Comparison of ENCODE assay signal across 23 cellular contexts in genomic region chr13:37136187-37136586, GRCh38. TPM values are rescaled to one million over a fixed set of nuclear protein-coding genes. Genes with fewer than 3 reads are reported as not detected.
"Had no signal": no experiment of that assay in that cellular context is flagged by ENCODE, and none has a peak within 500 bp of the region (broad histone marks: within the 10 kb centered on the region; RNA-seq: fewer than 3 reads in every experiment).

No MANE protein-coding gene starts in this region.

- H3K9me3 Mint-ChIP-seq: activated B cell treated with CpG ODN at 0.5 μM for 24 hours; activated CD4-positive, alpha-beta T cell treated with anti-CD3 and anti-CD28 coated beads, Interleukin-2, amount 10 ng/mL, durations not matched to agents 24 days and 14 days; activated T-helper 2 cell treated with anti-CD3 and anti-CD28 coated beads, Interferon-gamma antibody, Interleukin-2, Interleukin-4, amounts not matched to agents 10 μg/mL and 5 μg/mL and 100 μg/mL, durations not matched to agents 14 hours and 24 hours and 36 hours; T-helper 1 cell treated with Interleukin-12 subunit alpha and Interleukin-12 subunit beta and Interleukin-4 antibody, amounts not matched to agents 30 μg/mL and 1 μg/mL, for 36 hours had no signal

- H3K4me3 Mint-ChIP-seq: activated B cell treated with CpG ODN at 0.5 μM for 24 hours; activated CD4-positive, alpha-beta T cell treated with anti-CD3 and anti-CD28 coated beads, Interleukin-2, amount 10 ng/mL, durations not matched to agents 24 days and 14 days; brain; endodermal cell; natural killer cell; stimulated activated naive CD8-positive, alpha-beta T cell treated with anti-CD3 and anti-CD28 coated beads, Interleukin-15, Interleukin-2, amounts not matched to agents 100 ng/mL and 50 ng/mL, for 24 hours; T-helper 1 cell treated with Interleukin-12 subunit alpha and Interleukin-12 subunit beta and Interleukin-4 antibody, amounts not matched to agents 30 μg/mL and 1 μg/mL, for 36 hours had no signal

- H3K27me3 Mint-ChIP-seq: activated B cell treated with CpG ODN at 0.5 μM for 24 hours; activated CD4-positive, alpha-beta T cell treated with anti-CD3 and anti-CD28 coated beads, Interleukin-2, amount 10 ng/mL, durations not matched to agents 24 days and 14 days; brain had no signal

- H3K36me3 Mint-ChIP-seq: brain, natural killer cell had no signal

- H3K4me3 ChIP-seq: lung, prostate gland, testis, upper lobe of right lung had no signal

- H3K27ac Mint-ChIP-seq: activated B cell treated with CpG ODN at 0.5 μM for 24 hours; activated CD4-positive, alpha-beta T cell treated with anti-CD3 and anti-CD28 coated beads, Interleukin-2, amount 10 ng/mL, durations not matched to agents 24 days and 14 days; activated T-helper 2 cell treated with anti-CD3 and anti-CD28 coated beads, Interferon-gamma antibody, Interleukin-2, Interleukin-4, amounts not matched to agents 10 μg/mL and 5 μg/mL and 100 μg/mL, durations not matched to agents 14 hours and 24 hours and 36 hours; endodermal cell; natural killer cell; stimulated activated naive CD8-positive, alpha-beta T cell treated with anti-CD3 and anti-CD28 coated beads, Interleukin-15, Interleukin-2, amounts not matched to agents 100 ng/mL and 50 ng/mL, for 24 hours; T-helper 1 cell treated with Interleukin-12 subunit alpha and Interleukin-12 subunit beta and Interleukin-4 antibody, amounts not matched to agents 30 μg/mL and 1 μg/mL, for 36 hours had no signal

- DNase-seq: activated B cell treated with CpG ODN at 0.5 μM for 24 hours; activated CD4-positive, alpha-beta T cell treated with anti-CD3 and anti-CD28 coated beads, Interleukin-2, amount 10 ng/mL, durations not matched to agents 24 days and 14 days; activated CD8-positive, alpha-beta memory T cell treated with anti-CD3 and anti-CD28 coated beads for 24 hours; activated naive CD4-positive, alpha-beta T cell treated with anti-CD3 and anti-CD28 coated beads, Interleukin-2, amount 50 U/mL, for 16 hours; activated T-cell treated with anti-CD3 and anti-CD28 coated beads for 4 hours; amniotic stem cell; endodermal cell; hippocampal formation; natural killer cell; nucleus accumbens; stimulated activated CD4-positive, alpha-beta T cell treated with anti-CD3 and anti-CD28 coated beads, Interleukin-4, amount 100 ng/mL, for 24 hours; testis; upper lobe of right lung had no signal

- ATAC-seq: natural killer cell, sciatic nerve, upper lobe of right lung had no signal

- H3K4me1 Mint-ChIP-seq: activated B cell treated with CpG ODN at 0.5 μM for 24 hours; activated CD4-positive, alpha-beta T cell treated with anti-CD3 and anti-CD28 coated beads, Interleukin-2, amount 10 ng/mL, durations not matched to agents 24 days and 14 days; natural killer cell had no signal

RNA-seq across cellular contexts. Expression of gene CSNK1A1L, which starts 30.7 kb away (rescaled TPM):
- total RNA-seq: activated B cell treated with CpG ODN at 0.5 μM for 24 hours; activated CD4-positive, alpha-beta T cell treated with anti-CD3 and anti-CD28 coated beads, Interleukin-2, amount 10 ng/mL, durations not matched to agents 24 days and 14 days; activated T-helper 2 cell treated with anti-CD3 and anti-CD28 coated beads, Interferon-gamma antibody, Interleukin-2, Interleukin-4, amounts not matched to agents 10 μg/mL and 5 μg/mL and 100 μg/mL, durations not matched to agents 14 hours and 24 hours and 36 hours; cerebellum; dermis microvascular lymphatic vessel endothelial cell; endodermal cell; lung; mucosa of gallbladder; natural killer cell; sciatic nerve; upper lobe of right lung had no signal
